In genomic region chr17:38544839-38545209, GRCh38 we compare ENCODE assay signal across 26 cellular contexts.
"Had no signal": no experiment of that assay in that cellular context is flagged by ENCODE, and none has a peak within 500 bp of the region (broad histone marks: within the 10 kb centered on the region; RNA-seq: fewer than 3 reads in every experiment).

No MANE protein-coding gene starts in this region.

- H3K4me3 ChIP-seq: adrenal gland, ascending aorta, esophagus muscularis mucosa, gastrocnemius medialis, sigmoid colon, upper lobe of left lung had no signal

- H3K27ac ChIP-seq: adrenal gland, ascending aorta, brain microvascular endothelial cell, esophagus muscularis mucosa, gastrocnemius medialis, sigmoid colon, upper lobe of left lung had no signal

- H3K4me3 Mint-ChIP-seq: activated B cell treated with CpG ODN at 0.5 μM for 24 hours; activated CD4-positive, alpha-beta T cell treated with anti-CD3 and anti-CD28 coated beads for 36 hours; activated naive CD8-positive, alpha-beta T cell; activated T-cell treated with anti-CD3 and anti-CD28 coated beads, Interleukin-2, amount 50 U/mL, for 4 hours; effector memory CD8-positive, alpha-beta T cell; natural killer cell treated with Interleukin-12 subunit alpha and Interleukin-12 subunit beta and Interleukin-15 and Interleukin-18, amount 100 ng/mL, for 72 hours; T-helper 1 cell treated with Interleukin-12 subunit alpha and Interleukin-12 subunit beta and Interleukin-4 antibody, amounts not matched to agents 30 μg/mL and 1 μg/mL, for 36 hours had no signal

- H3K27ac Mint-ChIP-seq: activated B cell treated with CpG ODN at 0.5 μM for 24 hours; activated CD4-positive, alpha-beta T cell treated with anti-CD3 and anti-CD28 coated beads for 36 hours; activated naive CD8-positive, alpha-beta T cell; activated T-helper 2 cell treated with anti-CD3 and anti-CD28 coated beads, Interferon-gamma antibody, Interleukin-2, Interleukin-4, amounts not matched to agents 10 μg/mL and 5 μg/mL and 100 μg/mL, durations not matched to agents 14 hours and 24 hours and 36 hours; effector memory CD8-positive, alpha-beta T cell; natural killer cell treated with Interleukin-12 subunit alpha and Interleukin-12 subunit beta and Interleukin-15 and Interleukin-18, amount 100 ng/mL, for 72 hours; T-helper 1 cell treated with Interleukin-12 subunit alpha and Interleukin-12 subunit beta and Interleukin-4 antibody, amounts not matched to agents 30 μg/mL and 1 μg/mL, for 36 hours had no signal

- H3K4me1 Mint-ChIP-seq: activated B cell treated with CpG ODN at 0.5 μM for 24 hours; activated CD4-positive, alpha-beta T cell treated with anti-CD3 and anti-CD28 coated beads for 36 hours had no signal

- H3K4me1 ChIP-seq: adrenal gland, ascending aorta, esophagus muscularis mucosa, gastrocnemius medialis, sigmoid colon, upper lobe of left lung had no signal

- H3K36me3 Mint-ChIP-seq: activated naive CD8-positive, alpha-beta T cell; natural killer cell treated with Interleukin-12 subunit alpha and Interleukin-12 subunit beta and Interleukin-15 and Interleukin-18, amount 100 ng/mL, for 72 hours had no signal

- H3K9me3 Mint-ChIP-seq: activated B cell treated with CpG ODN at 0.5 μM for 24 hours; activated T-cell treated with anti-CD3 and anti-CD28 coated beads, Interleukin-2, amount 50 U/mL, for 4 hours; activated T-helper 2 cell treated with anti-CD3 and anti-CD28 coated beads, Interferon-gamma antibody, Interleukin-2, Interleukin-4, amounts not matched to agents 10 μg/mL and 5 μg/mL and 100 μg/mL, durations not matched to agents 14 hours and 24 hours and 36 hours; effector memory CD8-positive, alpha-beta T cell; natural killer cell treated with Interleukin-12 subunit alpha and Interleukin-12 subunit beta and Interleukin-15 and Interleukin-18, amount 100 ng/mL, for 72 hours; T-helper 1 cell treated with Interleukin-12 subunit alpha and Interleukin-12 subunit beta and Interleukin-4 antibody, amounts not matched to agents 30 μg/mL and 1 μg/mL, for 36 hours had no signal

- H3K36me3 ChIP-seq: adrenal gland, ascending aorta, brain microvascular endothelial cell, esophagus muscularis mucosa, gastrocnemius medialis, sigmoid colon, upper lobe of left lung had no signal

- ATAC-seq: activated CD4-positive, alpha-beta T cell treated with anti-CD3 and anti-CD28 coated beads for 36 hours; activated T-cell treated with anti-CD3 and anti-CD28 coated beads, Interleukin-2, amount 50 U/mL, for 4 hours; effector memory CD8-positive, alpha-beta T cell; gastrocnemius medialis; left ventricle myocardium superior; natural killer cell treated with Interleukin-12 subunit alpha and Interleukin-12 subunit beta and Interleukin-15 and Interleukin-18, amount 100 ng/mL, for 72 hours; stimulated activated naive CD8-positive, alpha-beta T cell treated with anti-CD3 and anti-CD28 coated beads, Interleukin-15, Interleukin-2, amounts not matched to agents 100 U/mL and 50 U/mL, for 24 hours had no signal

- H3K9me3 ChIP-seq: adrenal gland, ascending aorta, esophagus muscularis mucosa, gastrocnemius medialis, sigmoid colon, upper lobe of left lung had no signal

- H3K27me3 ChIP-seq: adrenal gland, ascending aorta, brain microvascular endothelial cell, sigmoid colon, upper lobe of left lung had no signal

- DNase-seq: activated B cell treated with CpG ODN at 0.5 μM for 24 hours; activated CD4-positive, alpha-beta T cell treated with anti-CD3 and anti-CD28 coated beads for 36 hours; activated CD4-positive, alpha-beta T cell treated with anti-CD3 and anti-CD28 coated beads, Interleukin-2, amount 50 U/mL, for 4 hours; activated CD8-positive, alpha-beta memory T cell treated with anti-CD3 and anti-CD28 coated beads for 24 hours; activated CD8-positive, alpha-beta memory T cell treated with anti-CD3 and anti-CD28 coated beads, Interleukin-2, amount 50 U/mL, for 4 hours; activated naive CD4-positive, alpha-beta T cell; activated T-cell treated with anti-CD3 and anti-CD28 coated beads, Interleukin-2, amount 50 U/mL, for 4 hours; adrenal gland; brain microvascular endothelial cell; dermis blood vessel endothelial cell; effector memory CD8-positive, alpha-beta T cell; gastrocnemius medialis; hippocampal formation; left ventricle myocardium superior; midbrain; sigmoid colon; stimulated activated CD4-positive, alpha-beta T cell treated with anti-CD3 and anti-CD28 coated beads, Interleukin-4, amount 100 ng/mL, for 24 hours; stimulated activated naive CD8-positive, alpha-beta T cell treated with anti-CD3 and anti-CD28 coated beads, Interleukin-15, Interleukin-2, amounts not matched to agents 100 U/mL and 50 U/mL, for 24 hours; T1000; upper lobe of left lung had no signal
